1 cellular context compared by ENCODE assay signal in genomic region chr11:93498099-93499040, GRCh38.
A peak's percentile ranks its signal among the peaks of the same experiment; 100 is the strongest.
TF ChIP-seq lines count a peak whose summit lies in the region.

No MANE protein-coding gene starts in this region.

TF ChIP-seq in H1, 55 proteins besides CTCF, POLR2A, EP300 and RAD21 (continued from another document):
- peak; percentile 54; the same call in 1 of the 2 replicates for TF ChIP-seq JUND (IDR thresholded peaks at IDR 0.05; ENCODE audit: low read length)
- TF ChIP-seq JUN (IDR thresholded peaks at IDR 0.05; ENCODE audit: low read depth, low read length): 0 out of 2 replicates have a peak, but pooled peaks have one; percentile 5
- TF ChIP-seq, protein P1, sequence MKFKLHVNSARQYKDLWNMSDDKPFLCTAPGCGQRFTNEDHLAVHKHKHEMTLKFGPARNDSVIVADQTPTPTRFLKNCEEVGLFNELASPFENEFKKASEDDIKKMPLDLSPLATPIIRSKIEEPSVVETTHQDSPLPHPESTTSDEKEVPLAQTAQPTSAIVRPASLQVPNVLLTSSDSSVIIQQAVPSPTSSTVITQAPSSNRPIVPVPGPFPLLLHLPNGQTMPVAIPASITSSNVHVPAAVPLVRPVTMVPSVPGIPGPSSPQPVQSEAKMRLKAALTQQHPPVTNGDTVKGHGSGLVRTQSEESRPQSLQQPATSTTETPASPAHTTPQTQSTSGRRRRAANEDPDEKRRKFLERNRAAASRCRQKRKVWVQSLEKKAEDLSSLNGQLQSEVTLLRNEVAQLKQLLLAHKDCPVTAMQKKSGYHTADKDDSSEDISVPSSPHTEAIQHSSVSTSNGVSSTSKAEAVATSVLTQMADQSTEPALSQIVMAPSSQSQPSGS (IDR thresholded peaks at IDR 0.05; ENCODE audit: low read length): 0 out of 2 replicates have a peak, but pooled peaks have one; percentile 23
- no peak for TF ChIP-seq CBX5 (IDR thresholded peaks at IDR 0.05; ENCODE audit: low read depth, low read length)
- TF ChIP-seq, protein P2, sequence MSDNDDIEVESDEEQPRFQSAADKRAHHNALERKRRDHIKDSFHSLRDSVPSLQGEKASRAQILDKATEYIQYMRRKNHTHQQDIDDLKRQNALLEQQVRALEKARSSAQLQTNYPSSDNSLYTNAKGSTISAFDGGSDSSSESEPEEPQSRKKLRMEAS (IDR thresholded peaks at IDR 0.05): no peak
- TF ChIP-seq SAP30 (IDR thresholded peaks at IDR 0.05; ENCODE audit: insufficient read depth, insufficient replicate concordance, low read length): no peak
- no peak for TF ChIP-seq MAFK (IDR thresholded peaks at IDR 0.05; ENCODE audit: low read depth, low read length)
- TF ChIP-seq BRCA1 (IDR thresholded peaks at IDR 0.05; ENCODE audit: low read depth, low read length): no peak
